In the genomic region with DNA sequence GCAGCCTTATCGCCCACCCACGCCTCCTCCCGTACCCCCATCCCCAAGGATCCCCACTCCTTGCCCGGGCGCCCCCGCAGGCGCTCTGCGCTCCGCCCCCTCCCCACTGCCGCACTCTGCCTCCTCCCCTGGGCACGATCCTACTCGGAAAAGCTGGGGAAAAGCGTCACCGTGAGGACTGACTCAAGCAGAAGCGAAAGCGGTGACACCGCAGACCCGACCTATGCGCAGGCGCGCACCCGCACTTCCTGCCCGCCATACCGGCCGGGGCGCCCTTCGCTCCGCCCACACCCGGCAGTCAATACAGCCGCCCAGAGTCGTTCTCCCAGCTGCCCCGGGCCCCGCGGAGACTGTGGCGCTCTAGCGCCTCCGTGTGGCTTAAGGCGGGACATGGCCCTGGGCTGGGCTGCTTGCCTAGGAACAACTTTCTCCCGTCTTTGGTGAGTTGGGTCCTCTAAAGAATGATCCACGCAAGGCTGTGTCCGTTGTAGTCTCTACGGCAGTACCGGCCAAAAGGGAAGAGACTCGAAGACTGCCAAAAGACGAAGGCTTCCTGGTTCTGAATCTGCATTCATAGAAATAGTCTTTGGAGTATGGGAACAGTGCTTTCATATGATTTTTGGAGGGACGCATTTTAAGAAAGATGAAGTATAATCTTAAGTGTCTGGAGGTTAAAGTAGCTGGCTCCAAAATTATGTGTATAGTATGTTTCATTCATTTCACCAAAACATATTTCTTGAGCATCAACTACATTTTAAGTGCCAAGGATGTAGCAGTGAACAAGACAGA, we compare ENCODE assay signal across 7 cellular contexts.
DNase-seq lines count a peak whose midpoint lies in the region; ATAC-seq and TF ChIP-seq lines count a peak whose summit lies in the region.

Gene OMA1, minus strand, starts transcription at position 207 of the 789 bp plus-strand sequence. CDS start 7,432 bp downstream, outside the sequence.

- DNase-seq in NCI-H1930 (lab: John Stamatoyannopoulos, UW) = peak; percentile 88 to 97
- peak; percentile 94 for DNase-seq in T-helper 22 cell (ENCODE audit: low read depth)
- peak; percentile 92 for DNase-seq in astrocyte of the cerebellum (ENCODE audit: low read depth)
- peak; percentile 91 for DNase-seq in hepatic stellate cell (ENCODE audit: low spot score)
- DNase-seq in retina = peak; percentile 96

- in situ Hi-C loops in astrocyte of the cerebellum (cut with HindIII; ENCODE audit: low sequenced_read_pairs) = no loop called here

- ATAC-seq in GM18499 (IDR thresholded peaks at IDR 0.05; ENCODE audit: insufficient read depth, unreplicated experiment) (peak; percentile 86), HG02970 (IDR thresholded peaks at IDR 0.05; ENCODE audit: low FRiP score, unreplicated experiment) (peak; percentile 97)

- peak within 1 kb of the TSS; percentile 60 for H3K4me3 ChIP-seq in astrocyte of the cerebellum (ENCODE audit: low read depth, low read length)

- peak; percentile 97 for TF ChIP-seq CTCF in astrocyte of the cerebellum (IDR thresholded peaks at IDR 0.05; ENCODE audit: low read depth, low read length, missing control alignments)

Comparison
In these comparisons a context has a peak if more than half of its experiments do, and no peak if none do; other contexts are left out.
1. Peak in every context shown above with its lines: DNase-seq, ATAC-seq and H3K4me3 ChIP-seq.